Comparison of ENCODE assay signal across 14 cellular contexts in genomic region chr12:131857908-131858850, GRCh38.
"Had no signal": no experiment of that assay in that cellular context is flagged by ENCODE, and none has a peak within 500 bp of the region (broad histone marks: within the 10 kb centered on the region; RNA-seq: fewer than 3 reads in every experiment).

No MANE protein-coding gene starts in this region.

- ATAC-seq: left cardiac atrium; natural killer cell; stimulated activated naive CD8-positive, alpha-beta T cell treated with anti-CD3 and anti-CD28 coated beads, Interleukin-15, amount 100 ng/mL, for 72 hours had no signal

- H3K9me3 Mint-ChIP-seq: natural killer cell; stimulated activated naive CD8-positive, alpha-beta T cell treated with anti-CD3 and anti-CD28 coated beads, Interleukin-15, amount 100 ng/mL, for 72 hours had no signal

- H3K27ac ChIP-seq: brain microvascular endothelial cell, esophagus muscularis mucosa, ovary, testis, VCaP had no signal

- H3K9me3 ChIP-seq: esophagus muscularis mucosa, ovary, testis had no signal

- H3K27me3 ChIP-seq: brain microvascular endothelial cell, ovary, testis had no signal

- DNase-seq: activated CD8-positive, alpha-beta memory T cell treated with anti-CD3 and anti-CD28 coated beads for 24 hours; activated naive CD4-positive, alpha-beta T cell treated with anti-CD3 and anti-CD28 coated beads, Interleukin-2, amount 50 U/mL, for 16 hours; amniotic stem cell; brain microvascular endothelial cell; left cardiac atrium; natural killer cell; stimulated activated CD4-positive, alpha-beta T cell treated with anti-CD3 and anti-CD28 coated beads, Interleukin-4, amount 100 ng/mL, for 1 hour; stimulated activated CD8-positive, alpha-beta memory T cell treated with anti-CD3 and anti-CD28 coated beads, Interleukin-4, amount 100 ng/mL, for 48 hours; stimulated activated naive CD8-positive, alpha-beta T cell treated with anti-CD3 and anti-CD28 coated beads, Interleukin-15, amount 100 ng/mL, for 72 hours; T1000; testis had no signal

- H3K36me3 ChIP-seq: brain microvascular endothelial cell, esophagus muscularis mucosa, ovary had no signal

- H3K27ac Mint-ChIP-seq: natural killer cell had no signal

- H3K36me3 Mint-ChIP-seq: natural killer cell had no signal

- H3K4me3 ChIP-seq: esophagus muscularis mucosa, ovary, testis had no signal

- H3K4me3 Mint-ChIP-seq: natural killer cell; stimulated activated naive CD8-positive, alpha-beta T cell treated with anti-CD3 and anti-CD28 coated beads, Interleukin-15, amount 100 ng/mL, for 72 hours had no signal

- H3K4me1 ChIP-seq: testis had no signal
